26 cellular contexts compared by ENCODE assay signal in the genomic region with DNA sequence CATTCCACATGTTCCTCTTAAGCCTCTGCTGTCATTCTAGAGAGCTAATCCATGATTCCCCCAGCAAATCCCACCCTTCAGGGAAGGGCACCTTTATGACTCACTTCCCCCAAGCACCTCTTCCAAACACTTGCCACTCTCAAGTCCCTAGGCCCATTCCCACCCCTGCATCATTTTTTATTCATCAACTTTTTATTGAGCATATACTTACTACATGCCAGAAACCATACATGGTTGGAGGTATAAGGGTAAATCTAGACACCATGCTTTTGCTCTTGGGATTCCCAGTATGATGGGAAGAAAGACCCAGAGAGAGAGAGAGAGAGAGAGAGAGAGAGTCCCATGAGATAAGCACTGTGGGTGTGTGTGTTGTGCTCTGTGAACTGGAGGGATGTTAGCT.
"Had no signal": no experiment of that assay in that cellular context is flagged by ENCODE, and none has a peak within 500 bp of the region (broad histone marks: within the 10 kb centered on the region; RNA-seq: fewer than 3 reads in every experiment).

No MANE protein-coding gene starts in this region.

- H3K36me3 Mint-ChIP-seq: mesothelial cell of epicardium; naive thymus-derived CD4-positive, alpha-beta T cell; natural killer cell treated with Interleukin-12 subunit alpha and Interleukin-12 subunit beta and Interleukin-15 and Interleukin-18, amount 100 ng/mL, for 72 hours; stimulated activated naive B cell treated with anti-CD40 and anti-IgM and Interleukin-4, amounts not matched to agents 10 μg/mL and 1 μg/mL and 100 μg/mL, for 72 hours; type B pancreatic cell had no signal

- H3K36me3 ChIP-seq: heart right ventricle, left ventricle myocardium inferior, ovary, prostate gland, right lobe of liver, stomach, suprapubic skin, thoracic aorta, tibial artery, uterus had no signal

- H3K4me3 ChIP-seq: heart right ventricle, hepatocyte, left ventricle myocardium inferior, lung, ovary, prostate gland, right lobe of liver, skin epidermis, stomach, suprapubic skin, thoracic aorta, tibial artery, uterus had no signal

- H3K27me3 ChIP-seq: heart right ventricle, hepatocyte, ovary, right lobe of liver, stomach, suprapubic skin, tibial artery, uterus had no signal

- H3K4me1 ChIP-seq: prostate gland, right lobe of liver, uterus had no signal

- DNase-seq: heart right ventricle; islet precursor cell; left ventricle myocardium inferior; mesendoderm; naive thymus-derived CD4-positive, alpha-beta T cell; ovary; posterior cingulate gyrus; right lobe of liver; stimulated activated CD4-positive, alpha-beta T cell treated with anti-CD3 and anti-CD28 coated beads, Interleukin-12 subunit alpha, Interleukin-12 subunit beta, amount 100 ng/mL, for 4 hours; stimulated activated CD4-positive, alpha-beta T cell treated with anti-CD3 and anti-CD28 coated beads, Interleukin-15, amount 100 ng/mL, for 24 hours; stimulated activated CD4-positive, alpha-beta T cell treated with anti-CD3 and anti-CD28 coated beads, Interleukin-2, amount 100 ng/mL, for 24 hours; stimulated activated CD4-positive, alpha-beta T cell treated with anti-CD3 and anti-CD28 coated beads, Interleukin-4, amount 100 ng/mL, for 1 hour; stimulated activated naive B cell treated with anti-CD40 and anti-IgM and Interleukin-4, amounts not matched to agents 10 μg/mL and 1 μg/mL and 100 μg/mL, for 72 hours; stimulated activated naive CD8-positive, alpha-beta T cell treated with anti-CD3 and anti-CD28 coated beads, Interleukin-15, Interleukin-2, amounts not matched to agents 100 U/mL and 50 U/mL, for 24 hours; stomach; tibial artery; uterus had no signal

- H3K27ac Mint-ChIP-seq: mesothelial cell of epicardium; naive thymus-derived CD4-positive, alpha-beta T cell; natural killer cell treated with Interleukin-12 subunit alpha and Interleukin-12 subunit beta and Interleukin-15 and Interleukin-18, amount 100 ng/mL, for 72 hours; stimulated activated naive B cell treated with anti-CD40 and anti-IgM and Interleukin-4, amounts not matched to agents 10 μg/mL and 1 μg/mL and 100 μg/mL, for 72 hours; type B pancreatic cell had no signal

- H2AFZ ChIP-seq: hepatocyte had no signal

- H3K4me2 ChIP-seq: hepatocyte had no signal

- H3K27ac ChIP-seq: hepatocyte, ovary, right lobe of liver, skin epidermis, suprapubic skin, thoracic aorta, uterus had no signal

- H3K4me3 Mint-ChIP-seq: mesothelial cell of epicardium; naive thymus-derived CD4-positive, alpha-beta T cell; natural killer cell treated with Interleukin-12 subunit alpha and Interleukin-12 subunit beta and Interleukin-15 and Interleukin-18, amount 100 ng/mL, for 72 hours; stimulated activated naive B cell treated with anti-CD40 and anti-IgM and Interleukin-4, amounts not matched to agents 10 μg/mL and 1 μg/mL and 100 μg/mL, for 72 hours; type B pancreatic cell had no signal

- H3K9me3 ChIP-seq: heart right ventricle, left ventricle myocardium inferior, ovary, prostate gland, right lobe of liver, stomach, suprapubic skin, thoracic aorta, tibial artery, uterus had no signal

- H3K4me1 Mint-ChIP-seq: mesothelial cell of epicardium; naive thymus-derived CD4-positive, alpha-beta T cell; stimulated activated naive B cell treated with anti-CD40 and anti-IgM and Interleukin-4, amounts not matched to agents 10 μg/mL and 1 μg/mL and 100 μg/mL, for 72 hours had no signal

- ATAC-seq: heart right ventricle; naive thymus-derived CD4-positive, alpha-beta T cell; right lobe of liver; stimulated activated naive B cell treated with anti-CD40 and anti-IgM and Interleukin-4, amounts not matched to agents 10 μg/mL and 1 μg/mL and 100 μg/mL, for 72 hours; stimulated activated naive CD8-positive, alpha-beta T cell treated with anti-CD3 and anti-CD28 coated beads, Interleukin-15, Interleukin-2, amounts not matched to agents 100 U/mL and 50 U/mL, for 24 hours had no signal

- H3K9me3 Mint-ChIP-seq: mesothelial cell of epicardium; natural killer cell treated with Interleukin-12 subunit alpha and Interleukin-12 subunit beta and Interleukin-15 and Interleukin-18, amount 100 ng/mL, for 72 hours; type B pancreatic cell had no signal

- H3K79me2 ChIP-seq: hepatocyte had no signal
